8 cellular contexts compared by ENCODE assay signal in genomic region chr10:119891849-119892187, GRCh38. TPM values are rescaled to one million over a fixed set of nuclear protein-coding genes. Genes with fewer than 3 reads are reported as not detected.
DNase-seq lines count a peak whose midpoint lies in the region; ATAC-seq, FAIRE-seq and TF ChIP-seq lines count a peak whose summit lies in the region.
"Not testable (repeated sequence)": the region's sequence is repeated elsewhere in the genome, so short reads cannot be mapped to it uniquely, and the experiment has no call there.

No MANE protein-coding gene starts in this region.

- H3K36me3 ChIP-seq in GM06990 (ENCODE audit: control insufficient read depth, insufficient read depth, low read length); bronchial epithelial cell (ENCODE audit: control insufficient read depth, insufficient read depth, low read length); prostate gland: not testable (repeated sequence)
- H3K36me3 ChIP-seq in NT2/D1 (ENCODE audit: insufficient read depth, insufficient read length, low read length) = peaks cover 22% of the 10 kb centered on the region
- peaks cover 6 to 17% of the 10 kb centered on the region in 2 experiments for H3K36me3 ChIP-seq in mesenchymal stem cell (ENCODE audit: control insufficient read depth in 1 of 2, insufficient read depth in 2 of 2, low read depth in 1 of 2, low read length in 2 of 2)

- not testable (repeated sequence) for H3K18ac ChIP-seq in mesenchymal stem cell (ENCODE audit: low read depth in 1 of 2, low read length in 2 of 2)

- peak overlapping the region; percentile 94 for H3K4me3 Mint-ChIP-seq in activated CD8-positive, alpha-beta T cell treated with anti-CD3 and anti-CD28 coated beads, Interleukin-2, amount 10 ng/mL, durations not matched to agents 7 days and 5 days
- peak overlapping the region; percentile 100 for H3K4me3 Mint-ChIP-seq in type B pancreatic cell

- WGBS in mesenchymal stem cell = 70% methylated on average over 13 of the region's 14 CpGs
- WGBS in prostate gland = 61% methylated on average over 14 of the region's 14 CpGs

- intact Hi-C loops in prostate gland (cut with DNase I) = not testable (repeated sequence)

- not testable (repeated sequence) for FAIRE-seq in bronchial epithelial cell (lab: Jason Lieb, UNC)

- not testable (repeated sequence) for H2BK120ac ChIP-seq in mesenchymal stem cell (ENCODE audit: low read depth, low read length)

- H3K9ac ChIP-seq in NT2/D1 (ENCODE audit: insufficient read length, low read depth) (peak overlapping the region; percentile 98), mesenchymal stem cell (ENCODE audit: low read length) (peak overlapping the region; percentile 96)

- CTCF ChIA-PET in activated CD8-positive, alpha-beta T cell treated with anti-CD3 and anti-CD28 coated beads, Interleukin-2, amount 10 ng/mL, durations not matched to agents 7 days and 5 days (lab: Charles Lee) = interaction anchor here (2.3 to 2.7 kb wide), 2 partner anchors 20 to 33 kb away, joined by 11 read pairs; partner anchors contain the start of gene MCMBP

- H3K27ac Mint-ChIP-seq in activated CD8-positive, alpha-beta T cell treated with anti-CD3 and anti-CD28 coated beads, Interleukin-2, amount 10 ng/mL, durations not matched to agents 7 days and 5 days = peak overlapping the region; percentile 50
- peak overlapping the region; percentile 93 for H3K27ac Mint-ChIP-seq in type B pancreatic cell

- not testable (repeated sequence) for H3K4ac ChIP-seq in mesenchymal stem cell (ENCODE audit: low read depth in 1 of 2, low read length in 2 of 2)

- H3K27me3 Mint-ChIP-seq in activated CD8-positive, alpha-beta T cell treated with anti-CD3 and anti-CD28 coated beads, Interleukin-2, amount 10 ng/mL, durations not matched to agents 7 days and 5 days (ENCODE audit: low read depth); type B pancreatic cell: not testable (repeated sequence)

- H2BK12ac ChIP-seq in mesenchymal stem cell (ENCODE audit: low read length in 2 of 2) = not testable (repeated sequence)

- not testable (repeated sequence) for H2AFZ ChIP-seq in mesenchymal stem cell (ENCODE audit: low read depth, low read length)

- not testable (repeated sequence) for H3K27me3 ChIP-seq in GM06990 (replicated peaks; ENCODE audit: control insufficient read depth, insufficient read depth, low read length); NT2/D1 (ENCODE audit: insufficient read depth, insufficient read length); bronchial epithelial cell (ENCODE audit: control insufficient read depth, insufficient read depth, low read length); mesenchymal stem cell (ENCODE audit: control insufficient read depth in 1 of 2, insufficient read depth in 1 of 2, low read length in 2 of 2); prostate gland (replicated peaks; ENCODE audit: insufficient read depth)

- H3K23ac ChIP-seq in mesenchymal stem cell (ENCODE audit: low read length in 2 of 2) = not testable (repeated sequence)

- peak overlapping the region; percentile 67 for H3K4me2 ChIP-seq in mesenchymal stem cell (ENCODE audit: low read length, poor library complexity, severe bottlenecking)

- H3K9me3 ChIP-seq in NT2/D1 (ENCODE audit: insufficient read depth, low read length); mesenchymal stem cell (ENCODE audit: control insufficient read depth, low read length); prostate gland: not testable (repeated sequence)

- H4K8ac ChIP-seq in mesenchymal stem cell (ENCODE audit: low read length) = peak overlapping the region; percentile 58

- H4K91ac ChIP-seq in mesenchymal stem cell (ENCODE audit: low read length) = not testable (repeated sequence)

- not testable (repeated sequence) for DNase-seq in GM06990 (ENCODE audit: extremely low read depth, insufficient read length); NT2/D1 (ENCODE audit: low read depth, low spot score); activated CD8-positive, alpha-beta T cell treated with anti-CD3 and anti-CD28 coated beads, Interleukin-2, amount 10 ng/mL, durations not matched to agents 7 days and 5 days; bronchial epithelial cell (ENCODE audit: low read depth); foreskin fibroblast; mesenchymal stem cell; prostate gland (ENCODE audit: low spot score); type B pancreatic cell (ENCODE audit: extremely low spot score, unreplicated experiment)

- H3K4me1 Mint-ChIP-seq in activated CD8-positive, alpha-beta T cell treated with anti-CD3 and anti-CD28 coated beads, Interleukin-2, amount 10 ng/mL, durations not matched to agents 7 days and 5 days (ENCODE audit: low read depth) = peaks cover 36% of the 10 kb centered on the region
- H3K4me1 Mint-ChIP-seq in type B pancreatic cell (ENCODE audit: unreplicated experiment) = peaks cover 36% of the 10 kb centered on the region

- H3K4me1 ChIP-seq in NT2/D1 (ENCODE audit: insufficient read depth, insufficient read length); mesenchymal stem cell (ENCODE audit: control insufficient read depth, insufficient read depth, low read depth, low read length): not testable (repeated sequence)
- H3K4me1 ChIP-seq in prostate gland (replicated peaks) = peaks cover 17% of the 10 kb centered on the region

- peak overlapping the region; percentile 73 for H2AK5ac ChIP-seq in mesenchymal stem cell (ENCODE audit: low read length, severe bottlenecking)

- H3K4me3 ChIP-seq in GM06990 (replicated peaks; ENCODE audit: low read depth, low read length) (peak overlapping the region; percentile 100), NT2/D1 (ENCODE audit: insufficient read length, low read depth) (peak overlapping the region; percentile 81), bronchial epithelial cell (ENCODE audit: low read depth, low read length) (peak overlapping the region; percentile 76), foreskin fibroblast (ENCODE audit: low read depth in 1 of 2, low read length in 2 of 2) (peak overlapping the region; percentile 100), mesenchymal stem cell (ENCODE audit: insufficient read depth in 1 of 2, low read depth in 1 of 2, low read length in 2 of 2) (peak overlapping the region in 1 of 2 experiments; percentile 97), prostate gland (peak overlapping the region; percentile 58 to 60)

- not testable (repeated sequence) for H2BK15ac ChIP-seq in mesenchymal stem cell (ENCODE audit: low read depth, poor library complexity, severe bottlenecking)

- not testable (repeated sequence) for H3K14ac ChIP-seq in mesenchymal stem cell (ENCODE audit: low read length in 2 of 2)

- TF ChIP-seq POLR2A in prostate gland (IDR thresholded peaks at IDR 0.05) = not testable (repeated sequence)

- H3K79me1 ChIP-seq in mesenchymal stem cell (replicated peaks; ENCODE audit: low read length, poor library complexity, severe bottlenecking) = peaks cover 11% of the 10 kb centered on the region

- not testable (repeated sequence) for TF ChIP-seq CTCF in GM06990 (IDR thresholded peaks at IDR 0.05; ENCODE audit: insufficient read depth, low read length, poor library complexity, severe bottlenecking); bronchial epithelial cell (IDR thresholded peaks at IDR 0.05; ENCODE audit: insufficient read depth, low read length, severe bottlenecking); foreskin fibroblast (IDR thresholded peaks at IDR 0.05; ENCODE audit: low read depth, low read length); prostate gland (IDR thresholded peaks at IDR 0.05); type B pancreatic cell (conservative IDR thresholded peaks at IDR 0.05)

- ATAC-seq in activated CD8-positive, alpha-beta T cell treated with anti-CD3 and anti-CD28 coated beads, Interleukin-2, amount 10 ng/mL, durations not matched to agents 7 days and 5 days = not testable (repeated sequence)

- POLR2A ChIA-PET in activated CD8-positive, alpha-beta T cell treated with anti-CD3 and anti-CD28 coated beads, Interleukin-2, amount 10 ng/mL, durations not matched to agents 7 days and 5 days (lab: Charles Lee) = interaction anchor here (1.0 to 5.6 kb wide), 3 partner anchors 9 to 19 kb away, joined by 3 to 54 read pairs (median 4); partner anchors contain the start of gene MCMBP

- H3K27ac ChIP-seq in mesenchymal stem cell (ENCODE audit: low read length, poor library complexity, severe bottlenecking) = not testable (repeated sequence)
- peak overlapping the region; percentile 76 to 81 for H3K27ac ChIP-seq in prostate gland

- H3K36me3 Mint-ChIP-seq in activated CD8-positive, alpha-beta T cell treated with anti-CD3 and anti-CD28 coated beads, Interleukin-2, amount 10 ng/mL, durations not matched to agents 7 days and 5 days (ENCODE audit: low read depth) = peaks cover 13% of the 10 kb centered on the region
- peaks cover 10% of the 10 kb centered on the region for H3K36me3 Mint-ChIP-seq in type B pancreatic cell

- not testable (repeated sequence) for H3K9me3 Mint-ChIP-seq in activated CD8-positive, alpha-beta T cell treated with anti-CD3 and anti-CD28 coated beads, Interleukin-2, amount 10 ng/mL, durations not matched to agents 7 days and 5 days (ENCODE audit: insufficient read depth); type B pancreatic cell

- H2BK5ac ChIP-seq in mesenchymal stem cell (ENCODE audit: low read depth, low read length, poor library complexity, severe bottlenecking) = not testable (repeated sequence)

RNA-seq across cellular contexts. Expression of gene SEC23IP, which starts 0.7 kb away (rescaled TPM):
- total RNA-seq in activated CD8-positive, alpha-beta T cell treated with anti-CD3 and anti-CD28 coated beads, Interleukin-2, amount 10 ng/mL, durations not matched to agents 7 days and 5 days = 10 to 100 TPM; 53.8 to 58.9 TPM
- total RNA-seq in bronchial epithelial cell (10.3 and 22.5 TPM in 2 replicates), prostate gland (10 to 100 TPM; 37.7 to 75.2 TPM), type B pancreatic cell (ENCODE audit: low replicate concordance) (69.1 and 72.9 TPM in 2 replicates)
- polyA plus RNA-seq in mesenchymal stem cell (2013, experiment 1 of 2) = 72.1 TPM
- 64.5 TPM for polyA plus RNA-seq in mesenchymal stem cell (2013, experiment 2 of 2)

RNA-seq across cellular contexts. Expression of gene MCMBP, which starts 19.2 kb away (rescaled TPM):
- total RNA-seq in activated CD8-positive, alpha-beta T cell treated with anti-CD3 and anti-CD28 coated beads, Interleukin-2, amount 10 ng/mL, durations not matched to agents 7 days and 5 days = 10 to 100 TPM; 95.2 to 95.9 TPM
- total RNA-seq in bronchial epithelial cell (36.7 and 43.4 TPM in 2 replicates), prostate gland (10 to 100 TPM; 37.6 to 45.4 TPM), type B pancreatic cell (ENCODE audit: low replicate concordance) (47.2 and 58.2 TPM in 2 replicates)
- polyA plus RNA-seq in mesenchymal stem cell (2013, experiment 1 of 2) = 28.6 TPM
- 29.4 TPM for polyA plus RNA-seq in mesenchymal stem cell (2013, experiment 2 of 2)
